18 cellular contexts compared by ENCODE assay signal in the genomic region with DNA sequence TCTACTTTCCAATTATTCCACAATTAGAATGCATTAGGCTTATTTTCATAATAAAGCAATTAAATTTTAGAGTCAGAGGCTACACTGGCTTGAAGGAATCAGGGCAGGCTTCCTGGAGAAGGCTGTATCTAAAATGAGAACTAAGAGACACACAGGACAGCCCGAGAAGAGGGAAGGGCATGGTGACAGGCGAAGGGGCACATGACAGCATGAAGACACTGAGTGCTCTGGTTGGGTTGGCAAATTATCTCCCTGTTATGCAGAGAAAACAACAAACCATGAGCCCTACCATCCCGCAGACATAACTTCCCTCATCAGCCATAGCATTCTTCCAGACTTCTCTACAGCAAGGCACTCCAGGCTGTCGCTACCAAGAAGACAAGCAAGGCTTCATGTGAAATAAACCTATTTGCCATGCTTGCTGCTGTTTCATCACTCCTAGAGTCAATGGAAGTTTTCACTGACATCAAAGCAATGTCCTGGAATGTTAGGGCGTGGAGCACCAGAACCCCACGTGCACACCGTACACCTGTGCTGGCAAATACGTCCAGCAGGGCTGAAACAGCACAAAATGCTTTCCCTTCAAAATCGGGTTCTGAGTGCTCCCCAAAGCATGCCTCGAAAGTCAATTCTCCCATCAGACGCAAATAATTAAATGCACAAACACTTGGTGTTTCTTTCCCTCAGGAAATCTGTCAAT. TPM values are rescaled to one million over a fixed set of nuclear protein-coding genes. Genes with fewer than 3 reads are reported as not detected.
DNase-seq lines count a peak whose midpoint lies in the region; ATAC-seq, FAIRE-seq and TF ChIP-seq lines count a peak whose summit lies in the region.
"Had no signal": no experiment of that assay in that cellular context is flagged by ENCODE, and none has a peak within 500 bp of the region (broad histone marks: within the 10 kb centered on the region; RNA-seq: fewer than 3 reads in every experiment).

No MANE protein-coding gene starts in this region.

- H3K27ac Mint-ChIP-seq in MCF 10A (ENCODE audit: low read depth, unreplicated experiment), result peak overlapping the region; percentile 76
- H3K27ac Mint-ChIP-seq: activated CD4-positive, alpha-beta T cell treated with anti-CD3 and anti-CD28 coated beads, Interleukin-2, amount 10 ng/mL, durations not matched to agents 24 days and 14 days; stimulated activated naive CD8-positive, alpha-beta T cell treated with anti-CD3 and anti-CD28 coated beads, Interleukin-15, Interleukin-2, amounts not matched to agents 100 ng/mL and 50 ng/mL, for 24 hours had no signal

- POLR2A ChIA-PET in MCF 10A (lab: Yijun Ruan, JAX) (interaction anchor here (0.6 to 4.3 kb wide), 4 partner anchors 12 to 21 kb away, joined by 3 to 40 read pairs (median 4); a partner anchor contains a TSS), GM12878 (lab: Charles Lee) (interaction anchor here (1.0 kb wide), 1 partner anchor 11 kb away, joined by 12 read pairs; no protein-coding TSS in a partner anchor)

- peaks cover 37% of the 10 kb centered on the region for H3K4me1 ChIP-seq in mammary epithelial cell (ENCODE audit: insufficient read depth, low read length)
- H3K4me1 ChIP-seq in GM12878 (ENCODE audit: control insufficient read depth, insufficient read depth, low read length), result peaks cover 97% of the 10 kb centered on the region
- peaks cover 66% of the 10 kb centered on the region for H3K4me1 ChIP-seq in mucosa of descending colon (ENCODE audit: low read depth)

- H3K79me2 ChIP-seq in mammary epithelial cell (ENCODE audit: insufficient read depth, low read length) (peaks cover 99% of the 10 kb centered on the region), GM12878 (ENCODE audit: control insufficient read depth, insufficient read depth, low read length) (peaks cover 100% of the 10 kb centered on the region)

- CTCF ChIA-PET in MCF 10A (lab: Yijun Ruan, JAX), result interaction anchor here (0.6 to 1.0 kb wide), 2 partner anchors 10 to 82 kb away, joined by 3 to 5 read pairs; no protein-coding TSS in a partner anchor
- CTCF ChIA-PET in mammary epithelial cell (lab: Charles Lee; ENCODE audit: low non-redundant PET), result no interaction called here
- CTCF ChIA-PET in GM12878 (lab: Yijun Ruan, JAX), result interaction anchor here (0.7 to 7.7 kb wide), 8 partner anchors 10 to 354 kb away, joined by 3 to 87 read pairs (median 5); no protein-coding TSS in a partner anchor

- H4K20me1 ChIP-seq in mammary epithelial cell (ENCODE audit: insufficient read depth, low read length), result no peaks in the 10 kb centered on the region
- peaks cover 7% of the 10 kb centered on the region; the same call in 1 of the 2 replicates for H4K20me1 ChIP-seq in GM12878 (ENCODE audit: control insufficient read depth, insufficient read depth)

- H3K27me3 ChIP-seq in mammary epithelial cell (ENCODE audit: insufficient read depth, low read length) (no peaks in the 10 kb centered on the region), GM12878 (replicated peaks in 1 of 2; ENCODE audit: control insufficient read depth in 2 of 2, insufficient read depth in 2 of 2, low read length in 1 of 2) (no peaks in the 10 kb centered on the region), brain microvascular endothelial cell (replicated peaks) (no peaks in the 10 kb centered on the region)
- H3K27me3 ChIP-seq: upper lobe of left lung had no signal

- H3K9me3 ChIP-seq in mammary epithelial cell (replicated peaks; ENCODE audit: insufficient read depth, low read length) (no peaks in the 10 kb centered on the region), GM12878 (replicated peaks; ENCODE audit: control insufficient read depth, insufficient read depth, low read length) (no peaks in the 10 kb centered on the region), mucosa of descending colon (no peaks in the 10 kb centered on the region)
- H3K9me3 ChIP-seq: upper lobe of left lung had no signal

- peaks cover 68% of the 10 kb centered on the region for H3K4me1 Mint-ChIP-seq in MCF 10A (ENCODE audit: insufficient read depth, unreplicated experiment)

- H3K9me3 Mint-ChIP-seq in MCF 10A (ENCODE audit: unreplicated experiment), result no peaks in the 10 kb centered on the region
- H3K9me3 Mint-ChIP-seq: activated CD4-positive, alpha-beta T cell treated with anti-CD3 and anti-CD28 coated beads, Interleukin-2, amount 10 ng/mL, durations not matched to agents 24 days and 14 days; stimulated activated naive CD8-positive, alpha-beta T cell treated with anti-CD3 and anti-CD28 coated beads, Interleukin-15, Interleukin-2, amounts not matched to agents 100 ng/mL and 50 ng/mL, for 24 hours had no signal

- H3K4me3 ChIP-seq in mammary epithelial cell (replicated peaks in 1 of 3; ENCODE audit: insufficient read depth in 1 of 3, low read depth in 2 of 3, low read length in 3 of 3), result no peak overlapping the region
- H3K4me3 ChIP-seq in GM12878, result no peak overlapping the region
- no peak overlapping the region for H3K4me3 ChIP-seq in mucosa of descending colon
- no peak overlapping the region for H3K4me3 ChIP-seq in brain microvascular endothelial cell (ENCODE audit: low read depth, low read length)
- no peak overlapping the region for H3K4me3 ChIP-seq in coronary artery
- H3K4me3 ChIP-seq: SK-N-MC, upper lobe of left lung had no signal

- TF ChIP-seq EP300 in GM12878 (IDR thresholded peaks at IDR 0.05; ENCODE audit: borderline replicate concordance in 1 of 2, control insufficient read depth in 1 of 2, low read depth in 2 of 2, low read length in 2 of 2), result no peak

- DNase-seq in MCF 10A (ENCODE audit: unreplicated experiment) (no peak), mammary epithelial cell (no peak), GM12878 (ENCODE audit: low read depth, low spot score) (no peak), mucosa of descending colon (no peak), brain microvascular endothelial cell (no peak), coronary artery (ENCODE audit: low spot score) (no peak), NCI-H748 treated with DMSO at 0.1 percent for 48 hours (lab: John Stamatoyannopoulos, UW) (no peak), occipital lobe (lab: John Stamatoyannopoulos, UW) (no peak)
- DNase-seq: activated CD4-positive, alpha-beta T cell treated with anti-CD3 and anti-CD28 coated beads, Interleukin-2, amount 10 ng/mL, durations not matched to agents 24 days and 14 days; amniotic stem cell; Kasumi-1; NCI-H526 treated with DMSO at 0.1 percent for 48 hours; upper lobe of left lung had no signal

- ATAC-seq in GM12878, result no peak
- peak; percentile 45 for ATAC-seq in mucosa of descending colon
- ATAC-seq: sciatic nerve had no signal

- no peaks in the 10 kb centered on the region for H3K36me3 ChIP-seq in mammary epithelial cell (ENCODE audit: insufficient read depth, low read length)
- H3K36me3 ChIP-seq in GM12878 (ENCODE audit: control insufficient read depth in 2 of 2, insufficient read depth in 2 of 2, low read length in 1 of 2), result peaks cover 9 to 24% of the 10 kb centered on the region in 2 experiments
- H3K36me3 ChIP-seq in mucosa of descending colon (ENCODE audit: low read depth), result no peaks in the 10 kb centered on the region
- no peaks in the 10 kb centered on the region for H3K36me3 ChIP-seq in brain microvascular endothelial cell (replicated peaks)

- no peak overlapping the region for H3K4me3 Mint-ChIP-seq in MCF 10A (ENCODE audit: unreplicated experiment)
- H3K4me3 Mint-ChIP-seq: activated CD4-positive, alpha-beta T cell treated with anti-CD3 and anti-CD28 coated beads, Interleukin-2, amount 10 ng/mL, durations not matched to agents 24 days and 14 days; stimulated activated naive CD8-positive, alpha-beta T cell treated with anti-CD3 and anti-CD28 coated beads, Interleukin-15, Interleukin-2, amounts not matched to agents 100 ng/mL and 50 ng/mL, for 24 hours had no signal

- H3K4me2 ChIP-seq in mammary epithelial cell (ENCODE audit: insufficient read depth, low read depth, low read length) (no peak overlapping the region), GM12878 (ENCODE audit: control insufficient read depth, insufficient read depth) (peak overlapping the region; percentile 53; the same call in 1 of the 2 replicates)

- H3K27ac ChIP-seq in mammary epithelial cell (ENCODE audit: insufficient read depth, low read depth, low read length), result no peak overlapping the region
- peak overlapping the region; percentile 49; the same call in 1 of the 2 replicates for H3K27ac ChIP-seq in GM12878 (ENCODE audit: control insufficient read depth, insufficient read depth)
- H3K27ac ChIP-seq in brain microvascular endothelial cell, result no peak overlapping the region
- no peak overlapping the region for H3K27ac ChIP-seq in coronary artery
- H3K27ac ChIP-seq: SK-N-MC had no signal

- H3K36me3 Mint-ChIP-seq in MCF 10A (ENCODE audit: insufficient read depth, unreplicated experiment), result peaks cover 14% of the 10 kb centered on the region

- BruUV-seq in MCF 10A (replicated peaks; lab: Mats Ljungman, UMichigan), result no TSS peak
- no TSS peak for BruUV-seq in mammary epithelial cell (replicated peaks; lab: Mats Ljungman, UMichigan)
- no TSS peak for BruUV-seq in GM12878 (replicated peaks; lab: Mats Ljungman, UMichigan)

- no peak for TF ChIP-seq CTCF in MCF 10A (IDR thresholded peaks at IDR 0.05; ENCODE audit: unreplicated experiment)
- TF ChIP-seq CTCF in mammary epithelial cell (conservative IDR thresholded peaks at IDR 0.05 in 1 of 2, IDR thresholded peaks at IDR 0.05 in 1 of 2; ENCODE audit: extremely low read depth in 1 of 2, insufficient read depth in 1 of 2, low read depth in 1 of 2, low read length in 2 of 2), result no peak
- no peak for TF ChIP-seq CTCF in GM12878 (IDR thresholded peaks at IDR 0.05 in 2 of 3, conservative IDR thresholded peaks at IDR 0.05 in 1 of 3; ENCODE audit: control insufficient read depth in 2 of 3, extremely low read depth in 1 of 3, insufficient read depth in 1 of 3, low read depth in 3 of 3, low read length in 3 of 3)
- TF ChIP-seq CTCF in mucosa of descending colon (IDR thresholded peaks at IDR 0.05), result no peak
- TF ChIP-seq CTCF in brain microvascular endothelial cell (IDR thresholded peaks at IDR 0.05; ENCODE audit: low read depth, low read length, missing control alignments), result no peak
- TF ChIP-seq CTCF in coronary artery (IDR thresholded peaks at IDR 0.05), result no peak

- SMC1A ChIA-PET in GM12878 (lab: Charles Lee; ENCODE audit: uncharacterized antibody, unreplicated experiment), result interaction anchor here (0.7 to 9.9 kb wide), 5 partner anchors 8 to 47 kb away, joined by 3 to 139 read pairs (median 47); no protein-coding TSS in a partner anchor

- H3K9ac ChIP-seq in mammary epithelial cell (ENCODE audit: insufficient read depth, low read length), result no peak overlapping the region
- H3K9ac ChIP-seq in GM12878 (ENCODE audit: control insufficient read depth, insufficient read depth, low read length), result no peak overlapping the region

- TF ChIP-seq RAD21 in GM12878 (IDR thresholded peaks at IDR 0.05; ENCODE audit: insufficient read depth, low read depth, low read length), result no peak

- TF ChIP-seq POLR2A in GM12878 (IDR thresholded peaks at IDR 0.05; ENCODE audit: low read depth, low read length), result no peak; the same call in 1 of the 2 replicates

- RAD21 ChIA-PET in GM12878 (lab: Charles Lee; ENCODE audit: unreplicated experiment), result interaction anchor here (0.7 to 8.3 kb wide), 4 partner anchors 15 to 47 kb away, joined by 3 to 87 read pairs (median 4); a partner anchor contains a TSS

- no peaks in the 10 kb centered on the region for H3K27me3 Mint-ChIP-seq in MCF 10A (ENCODE audit: insufficient read depth, unreplicated experiment)
- H3K27me3 Mint-ChIP-seq: activated CD4-positive, alpha-beta T cell treated with anti-CD3 and anti-CD28 coated beads, Interleukin-2, amount 10 ng/mL, durations not matched to agents 24 days and 14 days; stimulated activated naive CD8-positive, alpha-beta T cell treated with anti-CD3 and anti-CD28 coated beads, Interleukin-15, Interleukin-2, amounts not matched to agents 100 ng/mL and 50 ng/mL, for 24 hours had no signal

- in situ Hi-C loops in mammary epithelial cell (cut with MboI; ENCODE audit: low sequenced_read_pairs in 2 of 2), result no loop called here
- in situ Hi-C loops in GM12878 (cut with MboI), result loop anchor here (25.0 kb wide), 1 partner anchor 789 kb away; a partner anchor contains a TSS
- in situ Hi-C loops in brain microvascular endothelial cell (cut with HindIII; ENCODE audit: low pct_ligation_motif_present, low sequenced_read_pairs), result no loop called here

- FAIRE-seq in GM12878 (lab: Jason Lieb, UNC), result no peak
- FAIRE-seq: A204.1, H1 had no signal

- intact Hi-C loops in MCF 10A (cut with micrococcal nuclease) (no loop called here), mammary epithelial cell (cut with micrococcal nuclease) (no loop called here), GM12878 (cut with micrococcal nuclease; ENCODE audit: unreplicated experiment) (no loop called here), mucosa of descending colon (cut with DNase I, micrococcal nuclease) (no loop called here)

- H2AFZ ChIP-seq in mammary epithelial cell (ENCODE audit: low read depth, low read length), result no peak overlapping the region
- H2AFZ ChIP-seq in GM12878 (ENCODE audit: control insufficient read depth, low read depth, low read length), result no peak overlapping the region

- WGBS in mammary epithelial cell (ENCODE audit: low coverage, missing lambda C conversion rate), result 86% methylated on average over 10 of the region's 11 CpGs
- WGBS in GM12878 (ENCODE audit: insufficient coverage, insufficient replicate concordance, low lambda C conversion rate, missing lambda C conversion rate), result 71% methylated on average over 11 of the region's 11 CpGs

- dilution Hi-C loops in mammary epithelial cell (cut with HindIII; ENCODE audit: low sequenced_read_pairs), result no loop called here

RNA-seq across cellular contexts. Expression of a gene that starts 21.3 kb away (rescaled TPM):
- total RNA-seq in MCF 10A (2022), result 29.2 and 35.7 TPM in 2 replicates
- 10 to 100 TPM; 43.2 to 65.3 TPM for total RNA-seq in mammary epithelial cell
- 52.1 TPM for polyA plus RNA-seq in mammary epithelial cell
- 79.0 TPM for polyA minus RNA-seq in mammary epithelial cell
- 130 and 131 TPM in 2 replicates for total RNA-seq in GM12878 (2013; cell fraction: nucleolus; rRNA removed)
- 198 and 200 TPM in 2 replicates for total RNA-seq in GM12878 (2014; rRNA removed)
- 135 and 144 TPM in 2 replicates for total RNA-seq in GM12878 (2014; rRNA removed; fragmentation: Illumina TruSeq; extraction: Trizol)
- 205 and 206 TPM in 2 replicates for total RNA-seq in GM12878 (2021)
- polyA plus RNA-seq in GM12878 (2011; ENCODE audit: low read depth), result 123 TPM
- 101 and 118 TPM in 2 replicates for polyA plus RNA-seq in GM12878 (2011; rRNA removed)
- polyA plus RNA-seq in GM12878 (2011; cell fraction: cytosol; rRNA removed), result 103 and 118 TPM in 2 replicates
- 51.0 and 62.5 TPM in 2 replicates for polyA plus RNA-seq in GM12878 (2011; cell fraction: nucleus; rRNA removed)
- polyA plus RNA-seq in GM12878 (2012), result 135 and 137 TPM in 2 replicates
- 116 and 141 TPM in 2 replicates for polyA plus RNA-seq in GM12878 (2014; fragmentation: Illumina TruSeq; extraction: Trizol)
- 10 to 100 TPM; 32.8 to 78.5 TPM for polyA plus RNA-seq in GM12878 (2014; fragmentation: Nextera tagmentation; extraction: Ambion mirVana)
- 203 and 212 TPM in 2 replicates for polyA plus RNA-seq in GM12878 (2014; rRNA removed)
- 10 to 100 TPM; 54.4 to 71.5 TPM for polyA plus RNA-seq in GM12878 (2016; fragmentation: Nextera tagmentation; extraction: Ambion mirVana)
- 139 and 160 TPM in 2 replicates for polyA minus RNA-seq in GM12878 (2011; rRNA and poly(A)+ RNA removed)
- polyA minus RNA-seq in GM12878 (2011; cell fraction: cytosol; rRNA and poly(A)+ RNA removed), result 60.1 and 81.5 TPM in 2 replicates
- 37.2 and 80.3 TPM in 2 replicates for polyA minus RNA-seq in GM12878 (2011; cell fraction: nucleus; rRNA and poly(A)+ RNA removed)
- 10 to 100 TPM; 57.8 to 83.5 (median 75.2) TPM for total RNA-seq in mucosa of descending colon
- total RNA-seq in occipital lobe, result 108 TPM
